19 cellular contexts compared by ENCODE assay signal in the genomic region with DNA sequence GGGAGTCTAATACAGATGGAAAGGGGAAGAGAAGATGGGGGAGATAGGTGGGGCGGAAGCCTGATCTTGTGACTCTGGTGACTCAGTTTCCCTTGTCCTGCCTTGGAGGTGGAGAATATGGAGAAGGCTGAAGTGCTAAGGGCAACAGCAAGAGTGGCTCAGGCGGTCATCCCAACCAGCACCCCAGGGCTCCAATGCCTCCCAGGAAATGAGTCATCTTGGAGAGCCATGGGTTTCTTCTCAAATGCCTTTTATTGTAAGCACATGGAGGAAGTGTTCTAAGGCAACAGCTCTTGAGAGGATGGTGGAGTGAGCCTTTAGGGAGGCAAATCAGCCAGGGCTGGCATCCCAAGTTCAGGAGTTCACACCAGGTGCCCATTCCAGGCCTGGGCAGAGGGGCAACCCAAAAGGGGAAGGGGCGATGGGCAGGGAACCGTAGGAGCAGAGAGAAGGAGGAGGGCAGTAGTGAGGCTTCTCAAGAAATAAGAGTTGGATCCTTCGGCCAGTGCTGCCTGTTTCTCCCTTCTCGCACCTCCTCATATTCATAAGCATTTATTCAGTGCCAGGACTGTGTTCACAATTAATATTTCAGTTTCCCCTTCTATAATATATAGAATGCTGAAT. TPM values are rescaled to one million over a fixed set of nuclear protein-coding genes. Genes with fewer than 3 reads are reported as not detected.
DNase-seq lines count a peak whose midpoint lies in the region; ATAC-seq, FAIRE-seq and TF ChIP-seq lines count a peak whose summit lies in the region.
"Had no signal": no experiment of that assay in that cellular context is flagged by ENCODE, and none has a peak within 500 bp of the region (broad histone marks: within the 10 kb centered on the region; RNA-seq: fewer than 3 reads in every experiment).

No MANE protein-coding gene starts in this region.

- H3K27ac ChIP-seq in RWPE1 = peak overlapping the region; percentile 65
- H3K27ac ChIP-seq: upper lobe of right lung had no signal

- DNase-seq in AG09309 (ENCODE audit: low read depth) (peak; percentile 20), HFFc6 (peak; percentile 69), RWPE1 (ENCODE audit: low spot score) (peak; percentile 84), fibroblast of pulmonary artery (ENCODE audit: low read depth) (peak; percentile 53), GM12891 (ENCODE audit: insufficient read length, low spot score) (no peak), SK-N-DZ (ENCODE audit: low spot score) (no peak)
- no peak for DNase-seq in stimulated activated CD4-positive, alpha-beta T cell treated with anti-CD3 and anti-CD28 coated beads, Interleukin-4, amount 100 ng/mL, for 24 hours
- DNase-seq: activated CD4-positive, alpha-beta T cell treated with anti-CD3 and anti-CD28 coated beads for 1 hour; activated T-cell treated with anti-CD3 and anti-CD28 coated beads, Interleukin-2, amount 50 U/mL, for 48 hours; amniotic stem cell; stimulated activated CD4-positive, alpha-beta T cell treated with anti-CD3 and anti-CD28 coated beads, Interleukin-2, amount 100 ng/mL, for 48 hours; T-cell; upper lobe of right lung had no signal

- CTCF ChIA-PET in RWPE1 (lab: Yijun Ruan, JAX) = no interaction called here

- no peak for TF ChIP-seq POLR2A in GM12891 (IDR thresholded peaks at IDR 0.05; ENCODE audit: low read depth, low read length)

- no peaks in the 10 kb centered on the region; the same call in 1 of the 2 replicates for H3K9me3 Mint-ChIP-seq in HFFc6
- H3K9me3 Mint-ChIP-seq: dendritic cell treated with granulocyte-macrophage colony-stimulating factor and Interleukin-4, amounts not matched to agents 40 ng/mL and 50 ng/mL, for 4 days; nephron; stimulated activated effector memory CD8-positive, alpha-beta T cell treated with anti-CD3 and anti-CD28 coated beads, Interleukin-12 subunit alpha, Interleukin-12 subunit beta, amount 100 ng/mL, for 72 hours; T-cell had no signal

- H3K27me3 Mint-ChIP-seq in HFFc6 (ENCODE audit: insufficient read depth) = peaks cover 2% of the 10 kb centered on the region; the same call in 1 of the 2 replicates

- TF ChIP-seq CTCF in AG09309 (IDR thresholded peaks at IDR 0.05; ENCODE audit: control insufficient read depth, insufficient read depth, low read depth, low read length, missing control alignments) = no peak
- TF ChIP-seq CTCF in HFFc6 (IDR thresholded peaks at IDR 0.05) = no peak
- no peak for TF ChIP-seq CTCF in RWPE1 (conservative IDR thresholded peaks at IDR 0.05; ENCODE audit: low read depth)
- TF ChIP-seq CTCF in fibroblast of pulmonary artery (IDR thresholded peaks at IDR 0.05; ENCODE audit: low read length, missing control alignments) = no peak

- H3K36me3 Mint-ChIP-seq in HFFc6 (ENCODE audit: low read depth) = peaks cover 9% of the 10 kb centered on the region; the same call in 1 of the 2 replicates
- H3K36me3 Mint-ChIP-seq: stimulated activated effector memory CD8-positive, alpha-beta T cell treated with anti-CD3 and anti-CD28 coated beads, Interleukin-12 subunit alpha, Interleukin-12 subunit beta, amount 100 ng/mL, for 72 hours; T-cell had no signal

- peaks cover 53% of the 10 kb centered on the region for H3K4me1 Mint-ChIP-seq in HFFc6 (ENCODE audit: low read depth)

- FAIRE-seq in GM12891 (lab: Jason Lieb, UNC) = no peak
- FAIRE-seq: GM12892 had no signal

- H3K4me3 Mint-ChIP-seq in HFFc6 = peak overlapping the region; percentile 4; the same call in 1 of the 2 replicates
- H3K4me3 Mint-ChIP-seq: dendritic cell treated with granulocyte-macrophage colony-stimulating factor and Interleukin-4, amounts not matched to agents 40 ng/mL and 50 ng/mL, for 4 days; nephron; stimulated activated effector memory CD8-positive, alpha-beta T cell treated with anti-CD3 and anti-CD28 coated beads, Interleukin-12 subunit alpha, Interleukin-12 subunit beta, amount 100 ng/mL, for 72 hours; T-cell had no signal

- H3K27ac Mint-ChIP-seq in HFFc6 = peak overlapping the region; percentile 96
- H3K27ac Mint-ChIP-seq: dendritic cell treated with granulocyte-macrophage colony-stimulating factor and Interleukin-4, amounts not matched to agents 40 ng/mL and 50 ng/mL, for 4 days; nephron; stimulated activated effector memory CD8-positive, alpha-beta T cell treated with anti-CD3 and anti-CD28 coated beads, Interleukin-12 subunit alpha, Interleukin-12 subunit beta, amount 100 ng/mL, for 72 hours; T-cell had no signal

- ATAC-seq in esophagus mucosa = no peak
- ATAC-seq: left lobe of liver; stimulated activated effector memory CD8-positive, alpha-beta T cell treated with anti-CD3 and anti-CD28 coated beads, Interleukin-12 subunit alpha, Interleukin-12 subunit beta, amount 100 ng/mL, for 72 hours; T-cell; upper lobe of right lung had no signal

- no peak overlapping the region for H3K4me3 ChIP-seq in AG09309 (ENCODE audit: control insufficient read depth, low read depth, low read length)
- no peak overlapping the region for H3K4me3 ChIP-seq in fibroblast of pulmonary artery (replicated peaks; ENCODE audit: low read depth, low read length)
- H3K4me3 ChIP-seq: upper lobe of right lung had no signal

- POLR2A ChIA-PET in RWPE1 (lab: Yijun Ruan, JAX; ENCODE audit: low non-redundant PET) = interaction anchor here (1.0 kb wide), 1 partner anchor 47 kb away, joined by 3 read pairs; the partner anchor contains the start of gene ITCH

TF ChIP-seq in GM12891, 5 proteins besides CTCF, POLR2A, EP300 and RAD21:
- no peak for TF ChIP-seq POU2F2 (IDR thresholded peaks at IDR 0.05; ENCODE audit: low read depth, low read length)
- no peak for TF ChIP-seq POLR2AphosphoS5 (IDR thresholded peaks at IDR 0.05; ENCODE audit: low read depth, low read length)
- no peak for TF ChIP-seq TAF1 (IDR thresholded peaks at IDR 0.05; ENCODE audit: low read depth, low read length)
- TF ChIP-seq SPI1 (IDR thresholded peaks at IDR 0.05; ENCODE audit: low read depth, low read length) = no peak
- TF ChIP-seq PAX5 (IDR thresholded peaks at IDR 0.05; ENCODE audit: insufficient read depth, low read length, severe bottlenecking) = no peak

RNA-seq across cellular contexts. Expression of gene AHCY, which starts 13.1 kb away (rescaled TPM):
- 100 to 1,000 TPM; 104 to 150 (median 109) TPM for total RNA-seq in HFFc6 (2021; fragmentation: NEBNext Ultra II Directional; extraction: Animal tissue kit (Norgen Biotek cat#: 25700))
- 138 TPM for total RNA-seq in esophagus mucosa
- 125 TPM for polyA plus RNA-seq in GM12891 (2012; ENCODE audit: low read depth, missing spikeins)
- 369 and 395 TPM in 2 replicates for polyA plus RNA-seq in SK-N-DZ (2014; cell fraction: cytosol; rRNA removed)
- polyA plus RNA-seq in SK-N-DZ (2014; cell fraction: nucleus; rRNA removed) = 201 and 232 TPM in 2 replicates

RNA-seq across cellular contexts. Expression of gene ITCH, which starts 46.8 kb away (rescaled TPM):
- 10 to 100 TPM; 55.0 to 63.3 (median 59.1) TPM for total RNA-seq in HFFc6 (2021; fragmentation: NEBNext Ultra II Directional; extraction: Animal tissue kit (Norgen Biotek cat#: 25700))
- 57.5 TPM for total RNA-seq in esophagus mucosa
- polyA plus RNA-seq in GM12891 (2012; ENCODE audit: low read depth, missing spikeins) = 9.5 TPM
- polyA plus RNA-seq in SK-N-DZ (2014; cell fraction: cytosol; rRNA removed) = 27.7 and 36.2 TPM in 2 replicates
- polyA plus RNA-seq in SK-N-DZ (2014; cell fraction: nucleus; rRNA removed) = 24.4 and 26.2 TPM in 2 replicates

Comparison
In these comparisons a context has a peak if more than half of its experiments do, and no peak if none do; other contexts are left out.
1. DNase-seq: peak in AG09309 (single experiment), HFFc6 (single experiment), RWPE1 (single experiment) and fibroblast of pulmonary artery (single experiment); none in stimulated activated CD4-positive, alpha-beta T cell treated with anti-CD3 and anti-CD28 coated beads, Interleukin-4, amount 100 ng/mL, for 24 hours (single experiment), GM12891 (single experiment) and SK-N-DZ (single experiment).